18 cellular contexts compared by ENCODE assay signal in the genomic region with DNA sequence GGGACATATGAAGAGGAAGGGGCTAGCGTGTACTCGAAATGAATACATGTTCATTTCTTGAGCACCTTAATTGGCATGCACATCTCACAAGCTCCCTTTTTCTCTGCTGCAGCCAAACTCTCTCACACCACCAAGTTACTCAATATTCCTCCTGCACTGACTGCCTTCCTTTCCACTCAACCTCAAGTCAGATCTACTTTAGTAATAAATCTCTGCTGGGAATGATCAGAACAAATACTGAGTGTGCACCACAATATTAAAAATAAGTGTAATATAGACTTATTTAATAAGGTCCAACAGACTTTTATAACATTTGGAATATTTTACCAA.
DNase-seq lines count a peak whose midpoint lies in the region; ATAC-seq, FAIRE-seq and TF ChIP-seq lines count a peak whose summit lies in the region.
"Had no signal": no experiment of that assay in that cellular context is flagged by ENCODE, and none has a peak within 500 bp of the region (broad histone marks: within the 10 kb centered on the region; RNA-seq: fewer than 3 reads in every experiment).

No MANE protein-coding gene starts in this region.

- H3K27me3 ChIP-seq in HUES6 (ENCODE audit: control insufficient read depth, insufficient read depth, low read length), result no peaks in the 10 kb centered on the region
- no peaks in the 10 kb centered on the region for H3K27me3 ChIP-seq in CD4-positive, alpha-beta T cell (ENCODE audit: control insufficient read depth, insufficient read depth, low read length)
- H3K27me3 ChIP-seq: dorsolateral prefrontal cortex, right lobe of liver had no signal

- H3K27ac Mint-ChIP-seq in CD4-positive, alpha-beta T cell, result no peak overlapping the region

- peaks cover 21% of the 10 kb centered on the region; the same call in 1 of the 2 replicates for H3K36me3 ChIP-seq in HUES6 (ENCODE audit: control insufficient read depth, insufficient read depth, low read length)
- H3K36me3 ChIP-seq: left ventricle myocardium inferior, right lobe of liver had no signal

- no peak for TF ChIP-seq CTCF in CD4-positive, alpha-beta T cell (IDR thresholded peaks at IDR 0.05)

- H3K9ac ChIP-seq in HUES6 (ENCODE audit: low read length), result peak overlapping the region; percentile 86

- H3K4me1 ChIP-seq in HUES6 (ENCODE audit: control insufficient read depth, insufficient read depth, low read length), result peaks cover 32% of the 10 kb centered on the region
- H3K4me1 ChIP-seq: left ventricle myocardium inferior, right lobe of liver had no signal

- no peak overlapping the region for H3K4me3 ChIP-seq in HUES6 (ENCODE audit: low read depth, low read length)
- H3K4me3 ChIP-seq: left ventricle myocardium inferior, right lobe of liver had no signal

- intact Hi-C loops in CD4-positive, alpha-beta T cell (cut with DNase I, micrococcal nuclease), result no loop called here

- H3K9me3 ChIP-seq in HUES6 (ENCODE audit: control insufficient read depth, insufficient read depth, low read depth, low read length), result peaks cover 13% of the 10 kb centered on the region
- no peaks in the 10 kb centered on the region for H3K9me3 ChIP-seq in CD4-positive, alpha-beta T cell (ENCODE audit: control insufficient read depth, low read length)
- H3K9me3 ChIP-seq: left ventricle myocardium inferior, right lobe of liver had no signal

- H3K27ac ChIP-seq in HUES6 (ENCODE audit: low read depth, low read length), result peak overlapping the region; percentile 95
- H3K27ac ChIP-seq in CD4-positive, alpha-beta T cell (ENCODE audit: low read depth, low read length), result no peak overlapping the region
- H3K27ac ChIP-seq: left ventricle myocardium inferior, right lobe of liver had no signal

- ATAC-seq in CD4-positive, alpha-beta T cell (ENCODE audit: poor library complexity), result no peak
- ATAC-seq: activated CD4-positive, CD25-positive, alpha-beta regulatory T cell treated with anti-CD3 and anti-CD28 coated beads, Interleukin-2, amount 50 U/mL, for 24 hours; HepG2 had no signal

- FAIRE-seq in urothelium cell line (lab: Jason Lieb, UNC), result no peak
- FAIRE-seq: D721Med, HepG2 had no signal

- H3K9me3 Mint-ChIP-seq in CD4-positive, alpha-beta T cell, result peaks cover 14% of the 10 kb centered on the region

- no peaks in the 10 kb centered on the region for H3K4me1 Mint-ChIP-seq in CD4-positive, alpha-beta T cell (ENCODE audit: low read depth)

- H3K36me3 Mint-ChIP-seq in CD4-positive, alpha-beta T cell (ENCODE audit: low read depth), result no peaks in the 10 kb centered on the region

- no peak overlapping the region for H3K4me3 Mint-ChIP-seq in CD4-positive, alpha-beta T cell
- H3K4me3 Mint-ChIP-seq: nephron had no signal

- CTCF ChIA-PET in CD4-positive, alpha-beta T cell (lab: Charles Lee), result no interaction called here

- no peaks in the 10 kb centered on the region for H3K27me3 Mint-ChIP-seq in CD4-positive, alpha-beta T cell

- POLR2A ChIA-PET in CD4-positive, alpha-beta T cell (lab: Charles Lee), result no interaction called here

- DNase-seq in astrocyte of the hippocampus (ENCODE audit: low read depth, low spot score) (peak; percentile 38), foreskin melanocyte (peak; percentile 15), urothelium cell line (ENCODE audit: low spot score) (peak; percentile 35), AG08395 (ENCODE audit: low spot score) (no peak)
- no peak for DNase-seq in CD4-positive, alpha-beta T cell
- no peak for DNase-seq in stimulated activated CD8-positive, alpha-beta memory T cell treated with anti-CD3 and anti-CD28 coated beads, Interleukin-4, amount 100 ng/mL, for 48 hours
- DNase-seq: dorsolateral prefrontal cortex, head of caudate nucleus, left ventricle myocardium inferior, NCI-H1048, NCI-H345, right lobe of liver, T-helper 1 cell had no signal

Comparison
In these comparisons a context has a peak if more than half of its experiments do, and no peak if none do; other contexts are left out.
1. DNase-seq: peak in astrocyte of the hippocampus (single experiment), foreskin melanocyte (single experiment) and urothelium cell line (single experiment); none in AG08395 (single experiment), CD4-positive, alpha-beta T cell (0 of 10) and stimulated activated CD8-positive, alpha-beta memory T cell treated with anti-CD3 and anti-CD28 coated beads, Interleukin-4, amount 100 ng/mL, for 48 hours (single experiment).